11 cellular contexts compared by ENCODE assay signal in the genomic region with DNA sequence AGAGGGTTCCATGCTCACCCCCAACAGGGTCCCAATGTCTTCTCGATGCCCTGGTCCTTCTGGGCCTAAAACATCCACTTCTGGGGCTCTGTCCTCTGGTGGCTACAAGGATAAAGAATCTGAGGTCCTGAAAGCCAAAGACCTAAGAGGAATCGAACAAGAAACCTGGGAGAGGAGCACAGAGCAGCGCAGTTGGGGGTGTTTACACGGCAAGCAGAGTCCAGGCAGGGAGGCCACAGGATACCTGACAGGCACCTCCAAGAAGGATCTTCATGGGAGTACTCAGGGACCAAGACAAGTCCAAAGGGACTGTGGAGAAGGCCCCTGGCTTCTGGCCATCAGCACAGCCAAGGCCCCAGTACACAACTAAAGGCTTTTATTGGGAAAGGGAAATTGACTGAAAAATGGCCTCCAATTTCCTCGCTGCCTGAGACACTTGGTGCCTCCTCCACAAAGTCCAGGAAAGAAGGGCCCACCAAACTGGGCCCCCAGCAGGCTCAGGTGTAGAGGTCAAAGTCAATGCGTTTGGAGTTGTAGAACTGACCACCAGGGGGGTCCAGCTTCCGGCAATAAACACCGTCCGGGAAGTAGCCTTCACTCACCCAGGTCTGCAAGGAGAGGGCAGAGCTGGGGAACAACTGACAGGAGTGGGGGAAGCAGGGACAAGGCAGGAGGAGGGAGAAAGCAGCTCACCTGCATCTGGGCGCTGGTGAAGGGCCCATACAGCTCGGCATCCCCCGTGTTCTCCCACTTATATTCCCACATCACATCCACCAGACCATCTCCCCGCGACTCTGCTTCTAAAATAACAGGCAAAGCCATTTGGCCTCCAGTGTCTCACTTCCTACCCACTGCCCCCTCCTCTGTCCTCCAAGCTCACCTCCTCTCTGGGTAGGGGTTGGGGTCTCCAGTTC. TPM values are rescaled to one million over a fixed set of nuclear protein-coding genes. Genes with fewer than 3 reads are reported as not detected.
A peak's percentile ranks its signal among the peaks of the same experiment; 100 is the strongest.
DNase-seq lines count a peak whose midpoint lies in the region; ATAC-seq, FAIRE-seq and TF ChIP-seq lines count a peak whose summit lies in the region.
"Had no signal": no experiment of that assay in that cellular context is flagged by ENCODE, and none has a peak within 500 bp of the region (broad histone marks: within the 10 kb centered on the region; RNA-seq: fewer than 3 reads in every experiment).

No MANE protein-coding gene starts in this region.

- in situ Hi-C loops in Panc1 (cut with HindIII; ENCODE audit: low pct_unique_long_range_greater_than_20kb, low sequenced_read_pairs) = no loop called here

- no peaks in the 10 kb centered on the region for H3K27me3 Mint-ChIP-seq in CD4-positive, alpha-beta T cell

- no peak for TF ChIP-seq CTCF in CD4-positive, alpha-beta T cell (IDR thresholded peaks at IDR 0.05)
- TF ChIP-seq CTCF in Panc1 (IDR thresholded peaks at IDR 0.05) (no peak), epithelial cell of proximal tubule (conservative IDR thresholded peaks at IDR 0.05; ENCODE audit: low read depth, low read length) (peak; percentile 37), pancreas (IDR thresholded peaks at IDR 0.05) (no peak)

- DNase-seq in CD4-positive, alpha-beta T cell = no peak
- DNase-seq in Panc1 (ENCODE audit: low read depth, low spot score) (no peak), epithelial cell of proximal tubule (ENCODE audit: low read depth) (no peak), pancreas (peak in 3 of 6 donors; percentile 20 to 41 (median 37)), SIG-M5 (lab: John Stamatoyannopoulos, UW) (no peak), NCI-H2171 treated with DMSO at 0.1 percent for 48 hours (lab: John Stamatoyannopoulos, UW) (no peak)
- DNase-seq: GF-D8, NCI-H748 treated with DMSO at 0.1 percent for 48 hours, retina had no signal

- no peak overlapping the region for H3K27ac ChIP-seq in CD4-positive, alpha-beta T cell (ENCODE audit: low read depth, low read length)
- H3K27ac ChIP-seq in Panc1 (ENCODE audit: low read length) = peak overlapping the region; percentile 68
- peak overlapping the region; percentile 6 to 63 (median 25) for H3K27ac ChIP-seq in pancreas

- H3K4me3 ChIP-seq in Panc1 (ENCODE audit: low read depth in 2 of 2, low read length in 2 of 2) (no peak overlapping the region), epithelial cell of proximal tubule (ENCODE audit: low read depth, low read length) (no peak overlapping the region), pancreas (no peak overlapping the region)

- peaks cover 32% of the 10 kb centered on the region for H3K4me1 Mint-ChIP-seq in CD4-positive, alpha-beta T cell (ENCODE audit: low read depth)

- H3K4me1 ChIP-seq in Panc1 (ENCODE audit: control insufficient read depth, insufficient read depth, low read length) (peaks cover 49% of the 10 kb centered on the region), pancreas (peaks cover 9 to 31% (median 23%) of the 10 kb centered on the region in 3 donors)

- no peaks in the 10 kb centered on the region for H3K9me3 Mint-ChIP-seq in CD4-positive, alpha-beta T cell

- ATAC-seq in CD4-positive, alpha-beta T cell (ENCODE audit: poor library complexity) = no peak
- no peak for ATAC-seq in Panc1
- no peak for ATAC-seq in pancreas
- ATAC-seq in HG03135 (IDR thresholded peaks at IDR 0.05; ENCODE audit: unreplicated experiment) = no peak
- no peak for ATAC-seq in GM21528 (IDR thresholded peaks at IDR 0.05; ENCODE audit: low FRiP score, unreplicated experiment)

- no peak for FAIRE-seq in pancreas (lab: Jason Lieb, UNC)

- CTCF ChIA-PET in CD4-positive, alpha-beta T cell (lab: Charles Lee) = interaction anchor here (1.0 to 2.1 kb wide), 2 partner anchors 57 kb away, joined by 3 to 9 read pairs; no protein-coding TSS in a partner anchor
- CTCF ChIA-PET in Panc1 (lab: Charles Lee) = no interaction called here

- no peaks in the 10 kb centered on the region for H3K27me3 ChIP-seq in CD4-positive, alpha-beta T cell (ENCODE audit: control insufficient read depth, insufficient read depth, low read length)
- H3K27me3 ChIP-seq in Panc1 (ENCODE audit: control insufficient read depth, insufficient read depth, low read length) = no peaks in the 10 kb centered on the region
- H3K27me3 ChIP-seq in pancreas = no peaks in the 10 kb centered on the region

- H3K36me3 Mint-ChIP-seq in CD4-positive, alpha-beta T cell (ENCODE audit: low read depth) = peaks cover 70% of the 10 kb centered on the region

- intact Hi-C loops in CD4-positive, alpha-beta T cell (cut with DNase I, micrococcal nuclease) = loop anchor here (10.0 kb wide), 1 partner anchor 52 kb away; a partner anchor contains a TSS
- intact Hi-C loops in Panc1 (cut with micrococcal nuclease; ENCODE audit: unreplicated experiment) = no loop called here
- intact Hi-C loops in pancreas (cut with DNase I) = no loop called here

- H3K27ac Mint-ChIP-seq in CD4-positive, alpha-beta T cell = peak overlapping the region; percentile 17

- POLR2A ChIA-PET in CD4-positive, alpha-beta T cell (lab: Charles Lee) = interaction anchor here (1.3 to 4.6 kb wide), 2 partner anchors 25 to 26 kb away, joined by 3 to 17 read pairs; no protein-coding TSS in a partner anchor
- POLR2A ChIA-PET in Panc1 (lab: Charles Lee) = interaction anchor here (0.6 kb wide), 1 partner anchor 18 kb away, joined by 11 read pairs; no protein-coding TSS in a partner anchor

- no TSS peak for BruUV-seq in Panc1 (replicated peaks; lab: Mats Ljungman, UMichigan)

- WGBS in pancreas, 2 donors = 86 to 89% methylated on average over 13 to 14 of the region's 14 CpGs

- H3K36me3 ChIP-seq in Panc1 (ENCODE audit: control insufficient read depth, insufficient read depth, low read length) (peaks cover 5% of the 10 kb centered on the region), pancreas (peaks cover 0 to 20% (median 12%) of the 10 kb centered on the region in 3 donors)

- H3K4me3 Mint-ChIP-seq in CD4-positive, alpha-beta T cell = peak overlapping the region; percentile 65

- no peaks in the 10 kb centered on the region for H3K9me3 ChIP-seq in CD4-positive, alpha-beta T cell (ENCODE audit: control insufficient read depth, low read length)
- H3K9me3 ChIP-seq in Panc1 (ENCODE audit: control insufficient read depth, insufficient read depth, low read depth, low read length) (no peaks in the 10 kb centered on the region), pancreas (no peaks in the 10 kb centered on the region)

RNA-seq across cellular contexts. Expression of a gene that starts 2.4 kb away (rescaled TPM):
- total RNA-seq in CD4-positive, alpha-beta T cell = 10 to 100 TPM; 39.1 to 41.7 TPM
- total RNA-seq in Panc1 (2021; ENCODE audit: unreplicated experiment) (90.7 TPM), epithelial cell of proximal tubule (68.9 and 75.2 TPM in 2 replicates), pancreas (10 to 100 TPM; 24.8 to 36.5 (median 29.6) TPM)
- 68.7 TPM for polyA plus RNA-seq in Panc1 (2012; ENCODE audit: insufficient read length)
- 10 to 100 TPM; 29.2 to 34.5 TPM for polyA plus RNA-seq in pancreas

RNA-seq across cellular contexts. Expression of a gene that starts 17.5 kb away (rescaled TPM):
- total RNA-seq in CD4-positive, alpha-beta T cell = 10 to 100 TPM; 12.7 to 14.7 TPM
- total RNA-seq in Panc1 (2021; ENCODE audit: unreplicated experiment) = 52.6 TPM
- 41.9 TPM for polyA plus RNA-seq in Panc1 (2012; ENCODE audit: insufficient read length)
- total RNA-seq in epithelial cell of proximal tubule = 51.8 and 53.6 TPM in 2 replicates
- total RNA-seq in pancreas = 10 to 100 TPM; 14.5 to 23.3 (median 15.2) TPM
- 10 to 100 TPM; 26.9 to 28.2 TPM for polyA plus RNA-seq in pancreas

RNA-seq across cellular contexts. Expression of a gene that starts 21.9 kb away (rescaled TPM):
- total RNA-seq in CD4-positive, alpha-beta T cell = 1 to 10 TPM in 1 of 2 experiments, under 1 TPM in 1; 0.95 to 2.4 TPM
- total RNA-seq in Panc1 (2021; ENCODE audit: unreplicated experiment) (not detected), epithelial cell of proximal tubule (not detected in 2 replicates), pancreas (under 1 TPM in 3 of 6 donors, not detected in 3; 0.24 to 0.84 (median 0.38) TPM)
- polyA plus RNA-seq in Panc1 (2012; ENCODE audit: insufficient read length) = 1.2 TPM
- under 1 TPM; 0.30 to 0.31 TPM for polyA plus RNA-seq in pancreas

RNA-seq across cellular contexts. Expression of a gene that starts 29.6 kb away (rescaled TPM):
- total RNA-seq in CD4-positive, alpha-beta T cell = 100 to 1,000 TPM; 161 to 163 TPM
- total RNA-seq in Panc1 (2021; ENCODE audit: unreplicated experiment) (1.7 TPM), epithelial cell of proximal tubule (0.23 TPM in 1 of 2 replicates, not detected in the other), pancreas (1 to 10 TPM in 5 of 6 donors, under 1 TPM in 1; 0.63 to 1.8 (median 1.2) TPM)
- polyA plus RNA-seq in Panc1 (2012; ENCODE audit: insufficient read length) = 1.8 TPM
- polyA plus RNA-seq in pancreas = 1 to 10 TPM; 2.1 to 3.3 TPM

RNA-seq across cellular contexts. Expression of a gene that starts 42.5 kb away (rescaled TPM):
- 1 to 10 TPM; 3.4 to 3.5 TPM for total RNA-seq in CD4-positive, alpha-beta T cell
- total RNA-seq in Panc1 (2021; ENCODE audit: unreplicated experiment) (16.6 TPM), epithelial cell of proximal tubule (12.6 and 15.6 TPM in 2 replicates), pancreas (1 to 10 TPM; 4.0 to 6.5 (median 4.6) TPM)
- polyA plus RNA-seq in Panc1 (2012; ENCODE audit: insufficient read length) = 17.6 TPM
- polyA plus RNA-seq in pancreas = 1 to 10 TPM; 3.1 to 5.0 TPM

Comparison
In these comparisons a context has a peak if more than half of its experiments do, and no peak if none do; other contexts are left out.
1. intact Hi-C loops: an anchor here in CD4-positive, alpha-beta T cell (10.0 kb wide); none called in Panc1 and pancreas.